ENCODE assay signal across 18 cellular contexts in the genomic region with DNA sequence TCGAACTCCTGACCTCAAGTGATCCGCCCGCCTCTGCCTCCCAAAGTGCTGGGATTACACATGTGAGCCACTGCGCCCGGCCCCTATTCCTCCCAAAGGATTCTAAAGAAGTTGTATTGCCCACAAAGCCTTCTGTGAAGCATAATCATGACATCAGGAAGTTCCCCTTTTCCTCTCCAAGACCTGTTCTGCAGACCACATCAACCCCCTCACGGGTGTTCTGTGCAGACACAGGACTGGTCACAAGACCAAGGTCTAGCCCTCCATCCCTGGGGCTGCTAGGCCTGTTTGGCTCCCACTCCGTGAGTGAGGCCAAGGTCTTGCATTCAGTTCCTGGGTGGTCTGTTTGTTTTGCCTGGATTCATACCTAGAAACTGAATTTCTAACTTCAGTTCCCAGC.
"Had no signal": no experiment of that assay in that cellular context is flagged by ENCODE, and none has a peak within 500 bp of the region (broad histone marks: within the 10 kb centered on the region; RNA-seq: fewer than 3 reads in every experiment).

No MANE protein-coding gene starts in this region.

- H3K9me3 ChIP-seq: colonic mucosa, esophagus squamous epithelium, psoas muscle, sigmoid colon, spleen, thyroid gland had no signal

- H3K4me3 ChIP-seq: colonic mucosa, esophagus squamous epithelium, psoas muscle, sigmoid colon, spleen, thyroid gland had no signal

- H3K36me3 Mint-ChIP-seq: activated naive CD8-positive, alpha-beta T cell treated with anti-CD3 and anti-CD28 coated beads, Interleukin-2, amount 10 ng/mL, durations not matched to agents 7 days and 5 days; brain had no signal

- DNase-seq: activated CD4-positive, alpha-beta T cell treated with anti-CD3 and anti-CD28 coated beads, Interleukin-2, amount 10 ng/mL, durations not matched to agents 7 days and 5 days; activated CD4-positive, CD25-positive, alpha-beta regulatory T cell; activated CD8-positive, alpha-beta memory T cell treated with anti-CD3 and anti-CD28 coated beads for 24 hours; activated naive CD4-positive, alpha-beta T cell; activated naive CD8-positive, alpha-beta T cell treated with anti-CD3 and anti-CD28 coated beads, Interleukin-2, amount 10 ng/mL, durations not matched to agents 7 days and 5 days; central memory CD4-positive, alpha-beta T cell; colonic mucosa; effector CD8-positive, alpha-beta T cell; esophagus squamous epithelium; kidney glomerular epithelial cell; psoas muscle; sigmoid colon; spleen; T-helper 2 cell; thyroid gland had no signal

- H3K4me3 Mint-ChIP-seq: activated CD4-positive, alpha-beta T cell treated with anti-CD3 and anti-CD28 coated beads, Interleukin-2, amount 10 ng/mL, durations not matched to agents 7 days and 5 days; activated naive CD8-positive, alpha-beta T cell treated with anti-CD3 and anti-CD28 coated beads, Interleukin-2, amount 10 ng/mL, durations not matched to agents 7 days and 5 days; brain had no signal

- FAIRE-seq: endothelial cell of umbilical vein, urothelium cell line had no signal

- H3K27ac Mint-ChIP-seq: activated CD4-positive, alpha-beta T cell treated with anti-CD3 and anti-CD28 coated beads, Interleukin-2, amount 10 ng/mL, durations not matched to agents 7 days and 5 days; activated naive CD8-positive, alpha-beta T cell treated with anti-CD3 and anti-CD28 coated beads, Interleukin-2, amount 10 ng/mL, durations not matched to agents 7 days and 5 days had no signal

- H3K4me1 Mint-ChIP-seq: activated CD4-positive, alpha-beta T cell treated with anti-CD3 and anti-CD28 coated beads, Interleukin-2, amount 10 ng/mL, durations not matched to agents 7 days and 5 days had no signal

- H3K27me3 ChIP-seq: colonic mucosa, esophagus squamous epithelium, sigmoid colon, spleen, thyroid gland had no signal

- H3K36me3 ChIP-seq: colonic mucosa, esophagus squamous epithelium, sigmoid colon, thyroid gland had no signal

- H3K27me3 Mint-ChIP-seq: activated CD4-positive, alpha-beta T cell treated with anti-CD3 and anti-CD28 coated beads, Interleukin-2, amount 10 ng/mL, durations not matched to agents 7 days and 5 days; activated naive CD8-positive, alpha-beta T cell treated with anti-CD3 and anti-CD28 coated beads, Interleukin-2, amount 10 ng/mL, durations not matched to agents 7 days and 5 days had no signal

- H3K27ac ChIP-seq: colonic mucosa, esophagus squamous epithelium, psoas muscle, sigmoid colon, thyroid gland had no signal

- H3K9me3 Mint-ChIP-seq: activated CD4-positive, alpha-beta T cell treated with anti-CD3 and anti-CD28 coated beads, Interleukin-2, amount 10 ng/mL, durations not matched to agents 7 days and 5 days; activated naive CD8-positive, alpha-beta T cell treated with anti-CD3 and anti-CD28 coated beads, Interleukin-2, amount 10 ng/mL, durations not matched to agents 7 days and 5 days; brain had no signal

- H3K4me1 ChIP-seq: colonic mucosa, esophagus squamous epithelium, psoas muscle, thyroid gland had no signal
